9 cellular contexts compared by ENCODE assay signal in genomic region chr3:170469151-170470062, GRCh38. TPM values are rescaled to one million over a fixed set of nuclear protein-coding genes. Genes with fewer than 3 reads are reported as not detected.
DNase-seq lines count a peak whose midpoint lies in the region; TF ChIP-seq lines count a peak whose summit lies in the region.
"Had no signal": no experiment of that assay in that cellular context is flagged by ENCODE, and none has a peak within 500 bp of the region (broad histone marks: within the 10 kb centered on the region; RNA-seq: fewer than 3 reads in every experiment).

No MANE protein-coding gene starts in this region.

- H2AFZ ChIP-seq in Karpas-422 (ENCODE audit: low read length) = no peak overlapping the region

- no peak overlapping the region for H3K9ac ChIP-seq in Karpas-422 (ENCODE audit: low read length)

- H3K4me2 ChIP-seq in Karpas-422 (ENCODE audit: low read depth, low read length, poor library complexity, severe bottlenecking) = no peak overlapping the region

- H3K27ac ChIP-seq in testis = peak overlapping the region; percentile 23 to 48
- H3K27ac ChIP-seq in Karpas-422 (ENCODE audit: low read length) = no peak overlapping the region

- H3K4me3 ChIP-seq in testis (no peak overlapping the region), Karpas-422 (ENCODE audit: low read length) (no peak overlapping the region)

- WGBS in testis, 2 donors = 60 to 63% methylated on average over 5 of the region's 5 CpGs

- no peaks in the 10 kb centered on the region for H4K20me1 ChIP-seq in Karpas-422 (ENCODE audit: insufficient read depth, low read depth, low read length)

- TF ChIP-seq POLR2A in testis (IDR thresholded peaks at IDR 0.05) = no peak

- TF ChIP-seq CTCF in testis (IDR thresholded peaks at IDR 0.05) = no peak

- no peaks in the 10 kb centered on the region for H3K9me3 ChIP-seq in testis
- no peaks in the 10 kb centered on the region for H3K9me3 ChIP-seq in Karpas-422 (ENCODE audit: low read length)

- no peaks in the 10 kb centered on the region for H3K36me3 ChIP-seq in testis (ENCODE audit: low read depth, missing control alignments)
- H3K36me3 ChIP-seq in Karpas-422 (ENCODE audit: insufficient read depth, low read length) = no peaks in the 10 kb centered on the region

- no peaks in the 10 kb centered on the region for H3K27me3 ChIP-seq in testis
- H3K27me3 ChIP-seq in Karpas-422 (ENCODE audit: low read length) = 0 out of 2 replicates have a peak, but pooled peaks cover 2% of the 10 kb centered on the region

- DNase-seq in NCI-H510A treated with DMSO at 0.1 percent for 48 hours (lab: John Stamatoyannopoulos, UW) = peak; percentile 25
- DNase-seq in NCI-H510A (lab: John Stamatoyannopoulos, UW) = no peak
- DNase-seq in NCI-H446 treated with DMSO at 0.1 percent for 48 hours (lab: John Stamatoyannopoulos, UW) = peak; percentile 83
- peak; percentile 58 for DNase-seq in fibroblast of peridontal ligament (ENCODE audit: extremely low read depth)
- no peak for DNase-seq in testis
- DNase-seq in HPDE6-E6E7 (ENCODE audit: extremely low spot score) = no peak
- DNase-seq in Karpas-422 = no peak
- no peak for DNase-seq in stimulated activated CD4-positive, alpha-beta T cell treated with anti-CD3 and anti-CD28 coated beads, Interleukin-2, amount 100 ng/mL, for 48 hours
- DNase-seq: KG1 had no signal

- intact Hi-C loops in testis (cut with DNase I; ENCODE audit: low total_unique reads) = no loop called here

- no peaks in the 10 kb centered on the region for H3K9me2 ChIP-seq in Karpas-422 (replicated peaks; ENCODE audit: insufficient read depth, low read length)

- H3K4me1 ChIP-seq in testis (peaks cover 47% of the 10 kb centered on the region), Karpas-422 (ENCODE audit: low read length) (peaks cover 6% of the 10 kb centered on the region)

- no peaks in the 10 kb centered on the region for H3K79me2 ChIP-seq in Karpas-422 (ENCODE audit: low read length)

RNA-seq across cellular contexts. Expression of gene CLDN11, which starts 50.7 kb away (rescaled TPM):
- total RNA-seq in testis = 1,000 to 10,000 TPM; 1,237 to 1,538 TPM
- polyA plus RNA-seq in testis (ENCODE audit: insufficient read depth, low read depth, low replicate concordance) = 378 TPM
- total RNA-seq in Karpas-422 (2014; rRNA removed; shearing (Covaris generic); ENCODE audit: low replicate concordance) = not detected in 2 replicates

Comparison
In these comparisons a context has a peak if more than half of its experiments do, and no peak if none do; other contexts are left out.
1. DNase-seq: peak in NCI-H510A treated with DMSO at 0.1 percent for 48 hours (single experiment), NCI-H446 treated with DMSO at 0.1 percent for 48 hours (single experiment) and fibroblast of peridontal ligament (single experiment); none in NCI-H510A (single experiment), testis (single experiment), HPDE6-E6E7 (single experiment), Karpas-422 (single experiment) and stimulated activated CD4-positive, alpha-beta T cell treated with anti-CD3 and anti-CD28 coated beads, Interleukin-2, amount 100 ng/mL, for 48 hours (0 of 2).
2. RNA of gene CLDN11, which starts 50.7 kb away (total RNA-seq): 1,237 to 1,538 TPM in testis; not detected in Karpas-422; every median in the first group is over 1,000 times any median in the second.